Comparison of ENCODE assay signal across 8 cellular contexts in the genomic region with DNA sequence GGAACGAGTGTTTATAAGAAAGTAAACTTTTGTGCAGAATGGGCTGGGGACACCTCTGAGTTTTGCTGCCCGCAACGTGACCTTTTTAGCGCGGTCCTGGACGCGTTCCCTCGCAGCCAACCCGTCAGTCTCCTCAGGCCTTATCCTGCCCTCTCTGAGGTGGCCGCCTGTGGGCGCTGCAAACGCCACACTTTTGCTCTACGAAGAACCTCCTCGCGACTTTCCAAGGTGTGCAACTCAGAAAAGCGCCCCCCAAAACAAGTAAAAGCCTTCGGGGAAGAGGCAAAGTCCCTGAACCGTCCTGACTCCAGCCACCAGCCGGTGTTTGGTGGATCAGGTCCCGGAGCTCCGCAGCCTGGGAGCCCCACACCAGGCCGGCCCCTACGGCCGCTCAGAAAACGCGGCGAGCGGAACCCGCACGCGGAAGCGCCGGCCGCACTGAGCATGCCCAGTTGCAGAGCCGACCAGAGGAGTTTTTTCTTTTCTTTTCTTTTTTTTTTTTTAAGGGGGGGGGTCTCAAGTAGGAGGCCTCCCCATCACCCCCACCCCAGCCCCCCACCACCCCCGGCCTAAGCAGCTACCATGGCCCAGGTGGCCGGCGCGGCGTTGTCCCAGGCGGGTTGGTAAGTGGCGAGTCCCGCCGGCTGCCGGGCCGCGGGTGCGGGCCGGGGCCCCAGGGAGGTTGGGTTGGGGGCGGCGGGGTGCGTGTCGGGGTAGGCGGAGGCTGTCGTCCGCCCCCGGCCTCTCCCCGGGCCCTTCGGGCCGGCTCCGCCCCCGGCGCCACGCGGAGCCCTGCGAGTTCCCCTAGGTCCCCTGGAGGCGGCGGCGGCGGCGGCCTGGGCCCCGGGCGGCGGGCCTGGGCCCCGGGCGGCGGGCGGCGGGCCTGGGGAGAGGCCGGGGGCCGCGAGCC. TPM values are rescaled to one million over a fixed set of nuclear protein-coding genes. Genes with fewer than 3 reads are reported as not detected.
A peak's percentile ranks its signal among the peaks of the same experiment; 100 is the strongest.
DNase-seq lines count a peak whose midpoint lies in the region; ATAC-seq and TF ChIP-seq lines count a peak whose summit lies in the region.

Gene TDRD3, plus strand, starts transcription at position 438 of the 910 bp plus-strand sequence. Its CDS starts 145 bp downstream, at position 583.

- TF ChIP-seq RAD21 in Ishikawa (IDR thresholded peaks at IDR 0.05; ENCODE audit: low read depth): 0 out of 2 replicates have a peak, but pooled peaks have one; percentile 4

- DNase-seq in DMS79 treated with DMSO at 0.1 percent for 48 hours (lab: John Stamatoyannopoulos, UW) (peak; percentile 51), Peyer's patch (peak; percentile 75 to 92 (median 91)), esophagus squamous epithelium (lab: John Stamatoyannopoulos, UW) (peak; percentile 42), myocyte (ENCODE audit: low read depth) (peak; percentile 90)
- peak; percentile 85 to 88 for DNase-seq in activated T-cell treated with anti-CD3 and anti-CD28 coated beads, Interleukin-2, amount 50 U/mL, for 48 hours
- DNase-seq in stimulated activated CD8-positive, alpha-beta memory T cell treated with anti-CD3 and anti-CD28 coated beads, Interleukin-7, amount 100 ng/mL, for 48 hours (ENCODE audit: extremely low read depth in 1 of 2, low read depth in 1 of 2): peak; percentile 55 to 66

- no peaks in the 10 kb centered on the region for H3K36me3 ChIP-seq in Peyer's patch
- no peaks in the 10 kb centered on the region for H3K36me3 ChIP-seq in esophagus squamous epithelium

- ATAC-seq in GM21619 (IDR thresholded peaks at IDR 0.05; ENCODE audit: unreplicated experiment): peak; percentile 57

- intact Hi-C loops in esophagus squamous epithelium (cut with DNase I): no loop called here

- H3K4me1 ChIP-seq in Peyer's patch (peaks cover 0 to 18% (median 2%) of the 10 kb centered on the region in 4 donors), esophagus squamous epithelium (peaks cover under 1 to 33% (median 12%) of the 10 kb centered on the region in 3 donors)

- TF ChIP-seq CTCF in Peyer's patch (IDR thresholded peaks at IDR 0.05): peak; percentile 55 to 87 (median 76)
- peak; percentile 69 to 85 (median 76) for TF ChIP-seq CTCF in esophagus squamous epithelium (IDR thresholded peaks at IDR 0.05)

- H3K27me3 ChIP-seq in Peyer's patch (no peaks in the 10 kb centered on the region), esophagus squamous epithelium (no peaks in the 10 kb centered on the region)

- H3K9me3 ChIP-seq in Peyer's patch (no peaks in the 10 kb centered on the region), esophagus squamous epithelium (no peaks in the 10 kb centered on the region)

- no peak for TF ChIP-seq EP300 in Ishikawa (IDR thresholded peaks at IDR 0.05; ENCODE audit: borderline replicate concordance)

- H3K27ac ChIP-seq in Peyer's patch (peak within 1 kb of the TSS; percentile 97 to 99 (median 98)), esophagus squamous epithelium (peak within 1 kb of the TSS; percentile 97 to 99 (median 99))

- 0 to 1% methylated on average over 27 to 33 of the region's 82 CpGs for WGBS in esophagus squamous epithelium, 2 donors

- TF ChIP-seq POLR2A in Peyer's patch (IDR thresholded peaks at IDR 0.05): peak; percentile 62 to 76
- peak in 3 of 4 donors; percentile 68 to 72 (median 69) for TF ChIP-seq POLR2A in esophagus squamous epithelium (IDR thresholded peaks at IDR 0.05)

- H3K4me3 ChIP-seq in Peyer's patch: peak within 1 kb of the TSS; percentile 70 to 85 (median 78)
- H3K4me3 ChIP-seq in esophagus squamous epithelium: peak within 1 kb of the TSS; percentile 67 to 87 (median 80)

TF ChIP-seq in Ishikawa, 13 proteins besides CTCF, POLR2A, EP300 and RAD21:
- peak; percentile 67 for TF ChIP-seq TAF1 (IDR thresholded peaks at IDR 0.05; ENCODE audit: low read depth)
- TF ChIP-seq ZBTB7A (IDR thresholded peaks at IDR 0.05; ENCODE audit: low read depth): peak; percentile 74
- TF ChIP-seq EGR1 (IDR thresholded peaks at IDR 0.05): 0 out of 2 replicates have a peak, but pooled peaks have one; percentile 54
- TF ChIP-seq, protein P1, sequence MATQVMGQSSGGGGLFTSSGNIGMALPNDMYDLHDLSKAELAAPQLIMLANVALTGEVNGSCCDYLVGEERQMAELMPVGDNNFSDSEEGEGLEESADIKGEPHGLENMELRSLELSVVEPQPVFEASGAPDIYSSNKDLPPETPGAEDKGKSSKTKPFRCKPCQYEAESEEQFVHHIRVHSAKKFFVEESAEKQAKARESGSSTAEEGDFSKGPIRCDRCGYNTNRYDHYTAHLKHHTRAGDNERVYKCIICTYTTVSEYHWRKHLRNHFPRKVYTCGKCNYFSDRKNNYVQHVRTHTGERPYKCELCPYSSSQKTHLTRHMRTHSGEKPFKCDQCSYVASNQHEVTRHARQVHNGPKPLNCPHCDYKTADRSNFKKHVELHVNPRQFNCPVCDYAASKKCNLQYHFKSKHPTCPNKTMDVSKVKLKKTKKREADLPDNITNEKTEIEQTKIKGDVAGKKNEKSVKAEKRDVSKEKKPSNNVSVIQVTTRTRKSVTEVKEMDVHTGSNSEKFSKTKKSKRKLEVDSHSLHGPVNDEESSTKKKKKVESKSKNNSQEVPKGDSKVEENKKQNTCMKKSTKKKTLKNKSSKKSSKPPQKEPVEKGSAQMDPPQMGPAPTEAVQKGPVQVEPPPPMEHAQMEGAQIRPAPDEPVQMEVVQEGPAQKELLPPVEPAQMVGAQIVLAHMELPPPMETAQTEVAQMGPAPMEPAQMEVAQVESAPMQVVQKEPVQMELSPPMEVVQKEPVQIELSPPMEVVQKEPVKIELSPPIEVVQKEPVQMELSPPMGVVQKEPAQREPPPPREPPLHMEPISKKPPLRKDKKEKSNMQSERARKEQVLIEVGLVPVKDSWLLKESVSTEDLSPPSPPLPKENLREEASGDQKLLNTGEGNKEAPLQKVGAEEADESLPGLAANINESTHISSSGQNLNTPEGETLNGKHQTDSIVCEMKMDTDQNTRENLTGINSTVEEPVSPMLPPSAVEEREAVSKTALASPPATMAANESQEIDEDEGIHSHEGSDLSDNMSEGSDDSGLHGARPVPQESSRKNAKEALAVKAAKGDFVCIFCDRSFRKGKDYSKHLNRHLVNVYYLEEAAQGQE (IDR thresholded peaks at IDR 0.05; ENCODE audit: low read depth): no peak
- TF ChIP-seq, protein P2, sequence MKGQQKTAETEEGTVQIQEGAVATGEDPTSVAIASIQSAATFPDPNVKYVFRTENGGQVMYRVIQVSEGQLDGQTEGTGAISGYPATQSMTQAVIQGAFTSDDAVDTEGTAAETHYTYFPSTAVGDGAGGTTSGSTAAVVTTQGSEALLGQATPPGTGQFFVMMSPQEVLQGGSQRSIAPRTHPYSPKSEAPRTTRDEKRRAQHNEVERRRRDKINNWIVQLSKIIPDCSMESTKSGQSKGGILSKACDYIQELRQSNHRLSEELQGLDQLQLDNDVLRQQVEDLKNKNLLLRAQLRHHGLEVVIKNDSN (IDR thresholded peaks at IDR 0.05): no peak
- peak; percentile 17; the same call in 1 of the 2 replicates for TF ChIP-seq TCF12 (IDR thresholded peaks at IDR 0.05; ENCODE audit: low read depth)
- peak; percentile 15; the same call in 1 of the 2 replicates for TF ChIP-seq YY1 (IDR thresholded peaks at IDR 0.05; ENCODE audit: low read depth)
TF ChIP-seq in Ishikawa: peak in this region for 5.

RNA-seq across cellular contexts. Expression of gene TDRD3, which starts in this region (rescaled TPM):
- total RNA-seq in Peyer's patch: 10 to 100 TPM; 18.4 to 29.9 (median 20.9) TPM
- total RNA-seq in esophagus squamous epithelium: 10 to 100 TPM; 14.5 to 33.8 (median 16.1) TPM
- total RNA-seq in myocyte: 18.8 and 20.3 TPM in 2 replicates
- 6.6 TPM for polyA plus RNA-seq in myocyte (2012)

Comparison
In these comparisons a context has a peak if more than half of its experiments do, and no peak if none do; other contexts are left out.
1. Peak in every context shown above with its lines: DNase-seq, ATAC-seq, H3K4me3 ChIP-seq and H3K27ac ChIP-seq.